25 cellular contexts compared by ENCODE assay signal in the genomic region with DNA sequence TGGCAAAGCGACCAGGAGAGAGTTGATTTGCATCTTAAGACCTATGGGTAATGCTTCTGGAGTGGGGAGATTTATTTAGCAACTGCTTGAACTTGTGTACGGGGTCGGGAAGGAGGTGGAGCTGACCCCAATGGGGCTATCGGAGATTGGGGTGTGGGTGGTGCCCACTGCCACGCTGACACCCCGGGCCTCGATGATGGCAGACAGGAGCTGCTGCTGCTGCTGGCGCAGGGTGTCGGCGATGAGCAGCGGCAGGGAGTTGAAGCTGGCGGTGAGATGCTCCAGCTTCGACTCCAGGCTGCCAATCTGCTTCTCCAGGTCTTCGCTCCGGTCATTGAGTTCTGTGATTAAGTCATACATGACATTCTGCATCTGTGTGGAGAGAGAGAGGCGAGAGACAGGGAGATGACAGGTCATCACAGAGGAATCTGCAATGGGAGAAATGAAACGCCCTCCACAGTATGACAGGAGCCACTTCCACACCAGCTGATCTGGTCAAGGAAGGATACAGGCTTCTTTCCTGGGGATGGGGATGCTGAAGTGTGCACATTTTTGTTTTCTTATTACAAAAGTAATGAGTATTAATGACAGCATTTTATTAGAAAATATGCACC.
"Had no signal": no experiment of that assay in that cellular context is flagged by ENCODE, and none has a peak within 500 bp of the region (broad histone marks: within the 10 kb centered on the region; RNA-seq: fewer than 3 reads in every experiment).

No MANE protein-coding gene starts in this region.

- H3K4me1 ChIP-seq: prostate gland, right lobe of liver, testis had no signal

- H3K4me3 ChIP-seq: gastrocnemius medialis, ovary, prostate gland, right lobe of liver had no signal

- H3K27ac ChIP-seq: gastrocnemius medialis, neutrophil, ovary, prostate gland, right lobe of liver, testis, VCaP had no signal

- H3K9me3 ChIP-seq: gastrocnemius medialis, neutrophil, ovary, prostate gland, right lobe of liver, testis had no signal

- ATAC-seq: activated CD4-positive, CD25-positive, alpha-beta regulatory T cell treated with anti-CD3 and anti-CD28 coated beads, Interleukin-2, amount 50 U/mL, for 24 hours; activated CD8-positive, alpha-beta memory T cell treated with anti-CD3 and anti-CD28 coated beads, Interleukin-2, amount 10 ng/mL, durations not matched to agents 7 days and 5 days; activated CD8-positive, alpha-beta T cell treated with anti-CD3 and anti-CD28 coated beads for 36 hours; esophagus mucosa; gastrocnemius medialis; naive thymus-derived CD8-positive, alpha-beta T cell; right lobe of liver; SK-N-SH treated with all-trans-retinoic acid at 6 μM for 48 hours; stimulated activated naive B cell treated with anti-CD40 and anti-IgM and Interleukin-4, amounts not matched to agents 10 μg/mL and 1 μg/mL and 100 μg/mL, for 72 hours had no signal

- H3K27me3 ChIP-seq: gastrocnemius medialis, ovary, right lobe of liver, testis had no signal

- DNase-seq: activated CD4-positive, alpha-beta T cell treated with anti-CD3 and anti-CD28 coated beads, Interleukin-2, amount 10 ng/mL, durations not matched to agents 7 days and 5 days; activated CD8-positive, alpha-beta memory T cell treated with anti-CD3 and anti-CD28 coated beads, Interleukin-2, amount 10 ng/mL, durations not matched to agents 7 days and 5 days; activated CD8-positive, alpha-beta T cell treated with anti-CD3 and anti-CD28 coated beads for 36 hours; activated effector memory CD4-positive, alpha-beta T cell treated with anti-CD3 and anti-CD28 coated beads, Interleukin-2, amount 50 U/mL, for 16 hours; activated naive CD4-positive, alpha-beta T cell treated with anti-CD3 and anti-CD28 coated beads, Interleukin-2, amount 10 ng/mL, durations not matched to agents 7 days and 5 days; activated T-cell treated with anti-CD3 and anti-CD28 coated beads for 4 hours; amygdala; central memory CD4-positive, alpha-beta T cell; dermis blood vessel endothelial cell; effector CD8-positive, alpha-beta T cell; gastrocnemius medialis; head of caudate nucleus; naive thymus-derived CD8-positive, alpha-beta T cell; ovary; right lobe of liver; small intestine; stimulated activated CD4-positive, alpha-beta T cell treated with anti-CD3 and anti-CD28 coated beads, Interleukin-2, amount 100 ng/mL, for 24 hours; stimulated activated naive B cell treated with anti-CD40 and anti-IgM and Interleukin-4, amounts not matched to agents 10 μg/mL and 1 μg/mL and 100 μg/mL, for 72 hours; testis had no signal

- H3K36me3 ChIP-seq: neutrophil, ovary, prostate gland, right lobe of liver had no signal
